Comparison of ENCODE assay signal across 27 cellular contexts in the genomic region with DNA sequence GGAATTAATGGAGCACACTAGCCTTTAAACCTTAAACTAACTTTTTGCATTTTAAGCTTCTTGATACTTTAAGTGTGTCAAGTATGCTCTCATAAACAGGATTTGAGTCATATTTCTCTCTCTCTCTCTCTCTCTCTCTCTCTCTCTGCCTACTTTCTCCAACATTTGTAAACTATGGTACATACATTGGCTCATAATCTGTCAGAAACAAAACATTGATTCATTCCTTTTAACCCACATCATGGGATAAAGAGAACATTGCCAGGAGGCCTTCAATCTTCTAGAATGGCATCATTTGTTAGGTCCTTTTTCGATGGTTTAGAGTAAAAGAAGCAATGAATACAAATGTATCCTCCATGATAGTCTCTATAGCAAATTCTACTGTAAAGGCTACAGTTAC.
DNase-seq lines count a peak whose midpoint lies in the region; ATAC-seq, FAIRE-seq and TF ChIP-seq lines count a peak whose summit lies in the region.
"Had no signal": no experiment of that assay in that cellular context is flagged by ENCODE, and none has a peak within 500 bp of the region (broad histone marks: within the 10 kb centered on the region; RNA-seq: fewer than 3 reads in every experiment).

No MANE protein-coding gene starts in this region.

- no peak for ATAC-seq in GM21786 (IDR thresholded peaks at IDR 0.05; ENCODE audit: unreplicated experiment)
- ATAC-seq: activated CD4-positive, CD25-positive, alpha-beta regulatory T cell treated with anti-CD3 and anti-CD28 coated beads, Interleukin-2, amount 50 U/mL, for 24 hours; activated T-helper 17 cell treated with anti-CD3 and anti-CD28 coated beads, Interleukin-2, amount 50 U/mL, for 72 hours; GM23338; pancreas; right cardiac atrium; stimulated activated naive B cell treated with anti-CD40 and anti-IgM and Interleukin-4, amounts not matched to agents 10 μg/mL and 1 μg/mL and 100 μg/mL, for 72 hours had no signal

- peaks cover 6% of the 10 kb centered on the region for H3K4me1 ChIP-seq in ACC112 (ENCODE audit: control insufficient read depth, insufficient read depth, low read length, unreplicated experiment)
- H3K4me1 ChIP-seq: pancreas, SJSA1, testis had no signal

- no peaks in the 10 kb centered on the region for H3K27me3 ChIP-seq in ACC112 (ENCODE audit: insufficient read depth, low read length)
- no peaks in the 10 kb centered on the region for H3K27me3 ChIP-seq in bronchial epithelial cell (ENCODE audit: control insufficient read depth, insufficient read depth, low read length)
- H3K27me3 ChIP-seq: pancreas, SJSA1, testis had no signal

- H2AFZ ChIP-seq in ACC112 (ENCODE audit: low read length, unreplicated experiment) = no peak overlapping the region
- H2AFZ ChIP-seq: GM23338 had no signal

- peak overlapping the region; percentile 40 for H3K27ac ChIP-seq in ACC112 (ENCODE audit: low read depth, low read length)
- H3K27ac ChIP-seq: pancreas, SJSA1, testis had no signal

- no peak for FAIRE-seq in bronchial epithelial cell (lab: Jason Lieb, UNC)
- FAIRE-seq: GM12892, pancreas had no signal

- no peaks in the 10 kb centered on the region for H3K79me2 ChIP-seq in ACC112 (ENCODE audit: control insufficient read depth, insufficient read depth, low read length, unreplicated experiment)

- DNase-seq in LHCN-M2 (ENCODE audit: low read depth) = peak; percentile 66
- peak; percentile 54 for DNase-seq in bronchial epithelial cell (ENCODE audit: low read depth)
- peak; percentile 95 for DNase-seq in foreskin melanocyte
- DNase-seq in kidney tubule cell (ENCODE audit: low spot score) = no peak
- DNase-seq in NCI-H774 (lab: John Stamatoyannopoulos, UW) = no peak
- no peak for DNase-seq in dermis blood vessel endothelial cell
- DNase-seq: 8988T; activated CD4-positive, alpha-beta memory T cell treated with anti-CD3 and anti-CD28 coated beads for 36 hours; activated CD8-positive, alpha-beta memory T cell treated with anti-CD3 and anti-CD28 coated beads, Interleukin-2, amount 50 U/mL, for 4 hours; activated naive CD4-positive, alpha-beta T cell treated with anti-CD3 and anti-CD28 coated beads, Interleukin-2, amount 50 U/mL, for 16 hours; AML-193; anterior cingulate cortex; CD4-positive, alpha-beta T cell; NCI-H1105; NCI-H2029; NCI-H526 treated with DMSO at 0.1 percent for 48 hours; pancreas; right cardiac atrium; stimulated activated naive B cell treated with anti-CD40 and anti-IgM and Interleukin-4, amounts not matched to agents 10 μg/mL and 1 μg/mL and 100 μg/mL, for 72 hours; testis had no signal

- TF ChIP-seq CTCF in bronchial epithelial cell (IDR thresholded peaks at IDR 0.05; ENCODE audit: insufficient read depth, low read length, severe bottlenecking) = no peak

- H3K36me3 ChIP-seq in ACC112 (ENCODE audit: insufficient read depth, low read length) (no peaks in the 10 kb centered on the region), bronchial epithelial cell (ENCODE audit: control insufficient read depth, insufficient read depth, low read length) (no peaks in the 10 kb centered on the region)
- H3K36me3 ChIP-seq: pancreas, SJSA1 had no signal

- H3K4me3 ChIP-seq in ACC112 (ENCODE audit: low read depth, low read length) (no peak overlapping the region), bronchial epithelial cell (ENCODE audit: low read depth, low read length) (no peak overlapping the region)
- H3K4me3 ChIP-seq: GM23338, pancreas, SJSA1, testis had no signal

Comparison
In these comparisons a context has a peak if more than half of its experiments do, and no peak if none do; other contexts are left out.
1. DNase-seq: peak in LHCN-M2 (single experiment), bronchial epithelial cell (single experiment) and foreskin melanocyte (single experiment); none in kidney tubule cell (single experiment), NCI-H774 (single experiment) and dermis blood vessel endothelial cell (single experiment).